9 cellular contexts compared by ENCODE assay signal in genomic region chr11:4636962-4637661, GRCh38. TPM values are rescaled to one million over a fixed set of nuclear protein-coding genes. Genes with fewer than 3 reads are reported as not detected.
A peak's percentile ranks its signal among the peaks of the same experiment; 100 is the strongest.
DNase-seq lines count a peak whose midpoint lies in the region; ATAC-seq and TF ChIP-seq lines count a peak whose summit lies in the region.
"Had no signal": no experiment of that assay in that cellular context is flagged by ENCODE, and none has a peak within 500 bp of the region (broad histone marks: within the 10 kb centered on the region; RNA-seq: fewer than 3 reads in every experiment).

Gene OR51D1 (plus strand): TSS chr11:4637477. CDS start chr11:4639791, 2,314 bp downstream.

- H3K9me3 ChIP-seq in IMR-90 (ENCODE audit: control insufficient read depth, insufficient read depth, low read length) (no peaks in the 10 kb centered on the region), PC-3 (ENCODE audit: low read length) (no peaks in the 10 kb centered on the region), neural progenitor cell (ENCODE audit: low read depth) (no peaks in the 10 kb centered on the region)

- no peak within 1 kb of the TSS for H2BK15ac ChIP-seq in IMR-90 (ENCODE audit: low read depth, low read length)

- H3K79me2 ChIP-seq in PC-3 (ENCODE audit: low read length) (no peaks in the 10 kb centered on the region), neural progenitor cell (ENCODE audit: low read depth) (no peaks in the 10 kb centered on the region)

- TF ChIP-seq RAD21 in IMR-90 (IDR thresholded peaks at IDR 0.05; ENCODE audit: low read length) = peak; percentile 93

- no peaks in the 10 kb centered on the region for H3K9me3 Mint-ChIP-seq in activated T-cell treated with anti-CD3 and anti-CD28 coated beads, Interleukin-2, amount 50 U/mL, for 4 hours
- no peaks in the 10 kb centered on the region for H3K9me3 Mint-ChIP-seq in neural progenitor cell

- H3K4me3 ChIP-seq in IMR-90 (ENCODE audit: insufficient read depth, low read depth, low read length) (peak within 1 kb of the TSS; percentile 38), PC-3 (ENCODE audit: low read length) (no peak within 1 kb of the TSS), neural progenitor cell (peak within 1 kb of the TSS; percentile 28)
- H3K4me3 ChIP-seq: skin epidermis had no signal

- H3K56ac ChIP-seq in IMR-90 (ENCODE audit: extremely low read depth, insufficient read depth, low read length) = no peak within 1 kb of the TSS

- POLR2A ChIA-PET in IMR-90 (lab: Charles Lee; ENCODE audit: unreplicated experiment) (no interaction called here), PC-3 (lab: Charles Lee; ENCODE audit: unreplicated experiment) (no interaction called here)

- H3F3A ChIP-seq in PC-3 (ENCODE audit: low read length, unreplicated experiment) = no peaks in the 10 kb centered on the region
- H3F3A ChIP-seq in neural progenitor cell (ENCODE audit: low read depth) = no peaks in the 10 kb centered on the region

- H2AK5ac ChIP-seq in IMR-90 (ENCODE audit: low read depth, low read length) = no peak within 1 kb of the TSS; the same call in 1 of the 2 replicates

- no peak for TF ChIP-seq POLR2A in IMR-90 (IDR thresholded peaks at IDR 0.05; ENCODE audit: low read depth, low read length)

- H3K14ac ChIP-seq in IMR-90 (replicated peaks; ENCODE audit: low read depth, low read length) = peak within 1 kb of the TSS; percentile 65; the same call in 1 of the 2 replicates

- dilution Hi-C loops in IMR-90 (cut with HindIII; ENCODE audit: low sequenced_read_pairs, unreplicated experiment) = no loop called here

- peak; percentile 64 for DNase-seq in Daoy (ENCODE audit: low read depth)
- DNase-seq in IMR-90 = peak; percentile 67
- peak; percentile 73 for DNase-seq in PC-3
- DNase-seq in activated T-cell treated with anti-CD3 and anti-CD28 coated beads, Interleukin-2, amount 50 U/mL, for 4 hours = peak; percentile 62
- peak; percentile 37 for DNase-seq in fibroblast of the conjunctiva (ENCODE audit: low read depth)
- peak; percentile 86 for DNase-seq in neural progenitor cell (ENCODE audit: low spot score)
- peak; percentile 43 for DNase-seq in stromal cell of bone marrow (ENCODE audit: low read depth)

- no TSS peak for BruUV-seq in IMR-90 (replicated peaks; lab: Mats Ljungman, UMichigan)
- BruUV-seq in PC-3 (replicated peaks; lab: Mats Ljungman, UMichigan) = no TSS peak

- no peaks in the 10 kb centered on the region for H3K4me1 ChIP-seq in IMR-90 (ENCODE audit: control insufficient read depth, insufficient read depth, low read length)
- H3K4me1 ChIP-seq in PC-3 (ENCODE audit: insufficient read depth, low read length) = no peaks in the 10 kb centered on the region
- H3K4me1 ChIP-seq in neural progenitor cell = no peaks in the 10 kb centered on the region

- CTCF ChIA-PET in IMR-90 (lab: Yijun Ruan, JAX) = interaction anchor here (0.6 to 2.2 kb wide), 21 partner anchors 10 to 735 kb away, joined by 3 to 14 read pairs (median 4); partner anchors contain the start of gene TRIM68
- CTCF ChIA-PET in PC-3 (lab: Charles Lee) = interaction anchor here (0.6 kb wide), 1 partner anchor 36 kb away, joined by 3 read pairs; no protein-coding TSS in a partner anchor

- H4K5ac ChIP-seq in IMR-90 (ENCODE audit: low read depth, low read length) = no peak within 1 kb of the TSS; the same call in 1 of the 2 replicates

- peak within 1 kb of the TSS; percentile 30; the same call in 1 of the 2 replicates for H3K4ac ChIP-seq in IMR-90 (ENCODE audit: low read depth, low read length)

- H3K4me3 Mint-ChIP-seq in activated T-cell treated with anti-CD3 and anti-CD28 coated beads, Interleukin-2, amount 50 U/mL, for 4 hours = no peak within 1 kb of the TSS
- no peak within 1 kb of the TSS for H3K4me3 Mint-ChIP-seq in neural progenitor cell

- H4K8ac ChIP-seq in IMR-90 (ENCODE audit: low read depth in 2 of 2, low read length in 2 of 2) = no peak within 1 kb of the TSS; a peak in 1 of 4 replicates

- no peak within 1 kb of the TSS; the same call in 1 of the 2 replicates for H3K18ac ChIP-seq in IMR-90 (ENCODE audit: low read depth, low read length)

- peaks cover 4% of the 10 kb centered on the region for H3K27me3 Mint-ChIP-seq in activated T-cell treated with anti-CD3 and anti-CD28 coated beads, Interleukin-2, amount 50 U/mL, for 4 hours (ENCODE audit: low read depth)
- no peaks in the 10 kb centered on the region for H3K27me3 Mint-ChIP-seq in neural progenitor cell (ENCODE audit: insufficient read depth, low read depth)

- no peak within 1 kb of the TSS for H2BK5ac ChIP-seq in IMR-90 (ENCODE audit: low read depth, low read length, poor library complexity, severe bottlenecking)

- peak within 1 kb of the TSS; percentile 91 for H2AFZ ChIP-seq in IMR-90 (replicated peaks; ENCODE audit: low read length, poor library complexity)
- 0 out of 2 replicates have a peak within 1 kb of the TSS, but pooled peaks have one; percentile 46 for H2AFZ ChIP-seq in PC-3 (ENCODE audit: low read length)
- peak within 1 kb of the TSS; percentile 94 for H2AFZ ChIP-seq in neural progenitor cell (replicated peaks)

- H3K79me1 ChIP-seq in IMR-90 (ENCODE audit: low read depth in 1 of 2, low read length in 2 of 2) = no peaks in the 10 kb centered on the region

- H2BK20ac ChIP-seq in IMR-90 (ENCODE audit: low read depth, low read length) = no peak within 1 kb of the TSS

- H4K20me1 ChIP-seq in IMR-90 (ENCODE audit: insufficient read depth, low read length) (no peaks in the 10 kb centered on the region), PC-3 (ENCODE audit: low read length) (no peaks in the 10 kb centered on the region), neural progenitor cell (ENCODE audit: low read depth) (no peaks in the 10 kb centered on the region)

- no peaks in the 10 kb centered on the region for H3K9me2 ChIP-seq in PC-3 (replicated peaks; ENCODE audit: low read length)

- H3K27ac Mint-ChIP-seq in neural progenitor cell = no peak within 1 kb of the TSS

- peak within 1 kb of the TSS; percentile 42 for H2AK9ac ChIP-seq in IMR-90 (replicated peaks; ENCODE audit: low read depth, low read length, poor library complexity)

- no peak within 1 kb of the TSS for H4K91ac ChIP-seq in IMR-90 (ENCODE audit: insufficient read depth, low read depth, low read length)

- H3K4me2 ChIP-seq in IMR-90 (ENCODE audit: low read depth, low read length) (peak within 1 kb of the TSS; percentile 94), PC-3 (ENCODE audit: low read length) (0 out of 2 replicates have a peak within 1 kb of the TSS, but pooled peaks have one; percentile 51), neural progenitor cell (peak within 1 kb of the TSS; percentile 73)

- H2BK120ac ChIP-seq in IMR-90 (ENCODE audit: low read depth, low read length) = peak within 1 kb of the TSS; percentile 74; the same call in 1 of the 2 replicates

- H3K36me3 ChIP-seq in IMR-90 (ENCODE audit: control insufficient read depth, insufficient read depth, low read length) (no peaks in the 10 kb centered on the region), PC-3 (ENCODE audit: low read depth, low read length) (no peaks in the 10 kb centered on the region), neural progenitor cell (no peaks in the 10 kb centered on the region)

- ATAC-seq in GM21717 (IDR thresholded peaks at IDR 0.05; ENCODE audit: unreplicated experiment) (peak; percentile 85), IMR-90 (ENCODE audit: low read depth) (peak; percentile 99), PC-3 (peak; percentile 92)
- peak; percentile 90 to 95 for ATAC-seq in activated T-cell treated with anti-CD3 and anti-CD28 coated beads, Interleukin-2, amount 50 U/mL, for 4 hours

- TF ChIP-seq CTCF in IMR-90 (conservative IDR thresholded peaks at IDR 0.05; ENCODE audit: low read depth, low read length) (peak; percentile 88), PC-3 (conservative IDR thresholded peaks at IDR 0.05; ENCODE audit: low read depth, low read length) (peak; percentile 73), neural progenitor cell (IDR thresholded peaks at IDR 0.05) (peak; percentile 85)

- no peaks in the 10 kb centered on the region for H3K36me3 Mint-ChIP-seq in activated T-cell treated with anti-CD3 and anti-CD28 coated beads, Interleukin-2, amount 50 U/mL, for 4 hours (ENCODE audit: insufficient read depth)
- no peaks in the 10 kb centered on the region for H3K36me3 Mint-ChIP-seq in neural progenitor cell

- no peaks in the 10 kb centered on the region for H3K4me1 Mint-ChIP-seq in activated T-cell treated with anti-CD3 and anti-CD28 coated beads, Interleukin-2, amount 50 U/mL, for 4 hours (ENCODE audit: low read depth)
- peaks cover 6% of the 10 kb centered on the region for H3K4me1 Mint-ChIP-seq in neural progenitor cell

- 28% methylated on average over 5 of the region's 21 CpGs; no CpG with 5 or more reads in 1 of the 2 experiments for WGBS in IMR-90 (ENCODE audit: extremely low coverage in 2 of 2, insufficient read length in 1 of 2), 2 experiments

- peak within 1 kb of the TSS; percentile 15; the same call in 1 of the 2 replicates for H3K23ac ChIP-seq in IMR-90 (ENCODE audit: low read depth, low read length)

- intact Hi-C loops in IMR-90 (cut with micrococcal nuclease) = loop anchor here (1.0 to 2.0 kb wide), 4 partner anchors 60 to 744 kb away; partner anchors contain the start of gene OR51E2
- intact Hi-C loops in PC-3 (cut with micrococcal nuclease) = loop anchor here (1.0 kb wide), 1 partner anchor 367 kb away; no protein-coding TSS in a partner anchor

- H3K9ac ChIP-seq in IMR-90 (ENCODE audit: low read depth, low read length) (no peak within 1 kb of the TSS), PC-3 (ENCODE audit: low read length) (no peak within 1 kb of the TSS), neural progenitor cell (no peak within 1 kb of the TSS)

- no peaks in the 10 kb centered on the region for H3K9me1 ChIP-seq in IMR-90 (ENCODE audit: insufficient read depth, low read length)

- H3K27me3 ChIP-seq in IMR-90 (ENCODE audit: control insufficient read depth, insufficient read depth, low read length) (peaks cover 2% of the 10 kb centered on the region; the same call in 1 of the 2 replicates), PC-3 (ENCODE audit: low read length) (no peaks in the 10 kb centered on the region; the same call in 1 of the 2 replicates), neural progenitor cell (peaks cover 11% of the 10 kb centered on the region)

- in situ Hi-C loops in IMR-90 (cut with MboI; ENCODE audit: low sequenced_read_pairs) = loop anchor here (5.0 to 10.0 kb wide), 3 partner anchors 185 to 748 kb away; partner anchors contain the start of genes OR51F2, OR51L1 and OR51M1

- H3K27ac ChIP-seq in IMR-90 (ENCODE audit: insufficient read depth, low read length) (no peak within 1 kb of the TSS), PC-3 (ENCODE audit: low read length) (no peak within 1 kb of the TSS), neural progenitor cell (no peak within 1 kb of the TSS)
- H3K27ac ChIP-seq: skin epidermis had no signal

TF ChIP-seq in IMR-90, 13 proteins besides CTCF, POLR2A, EP300 and RAD21 (continues in another document):
- TF ChIP-seq SMC3 (IDR thresholded peaks at IDR 0.05; ENCODE audit: low read depth, low read length) = peak; percentile 96

RNA-seq across cellular contexts. Expression of gene OR51D1, which starts in this region (rescaled TPM):
- total RNA-seq in Daoy (2014; rRNA removed; shearing (Covaris generic)) = not detected in 2 replicates
- total RNA-seq in IMR-90 (2012; rRNA removed) (not detected in 2 replicates), PC-3 (2014; rRNA removed) (not detected in 2 replicates), neural progenitor cell (ENCODE audit: low replicate concordance) (not detected in 2 replicates)
- not detected in 2 replicates for polyA plus RNA-seq in IMR-90 (2012; rRNA removed)
- polyA plus RNA-seq in IMR-90 (2012; cell fraction: cytosol; rRNA removed) = not detected in 2 replicates
- polyA plus RNA-seq in IMR-90 (2012; cell fraction: nucleus; rRNA removed; ENCODE audit: low replicate concordance) = not detected in 2 replicates
- not detected for total RNA-seq in activated T-cell treated with anti-CD3 and anti-CD28 coated beads, Interleukin-2, amount 50 U/mL, for 4 hours

Comparison
In these comparisons a context has a peak if more than half of its experiments do, and no peak if none do; other contexts are left out.
1. Peak in DNase-seq in Daoy; RNA of the gene not detected or under 1 TPM.
2. Peak in DNase-seq, ATAC-seq, H3K4me3 ChIP-seq and H3K4me2 ChIP-seq in IMR-90; RNA of the gene not detected or under 1 TPM.
3. Peak in DNase-seq, ATAC-seq and H3K4me2 ChIP-seq in PC-3; RNA of the gene not detected or under 1 TPM.
4. Peak in DNase-seq and ATAC-seq in activated T-cell treated with anti-CD3 and anti-CD28 coated beads, Interleukin-2, amount 50 U/mL, for 4 hours; RNA of the gene not detected or under 1 TPM.
5. Peak in DNase-seq, H3K4me3 ChIP-seq and H3K4me2 ChIP-seq in neural progenitor cell; RNA of the gene not detected or under 1 TPM.